ENCODE assay signal across 1 cellular context in genomic region chr1:151905070-151905442, GRCh38.
TF ChIP-seq lines count a peak whose summit lies in the region.

No MANE protein-coding gene starts in this region.

TF ChIP-seq in K562, 482 proteins besides CTCF, POLR2A, EP300 and RAD21 (continued from another document):
- 0 out of 2 replicates have a peak, but pooled peaks have one; percentile 11 for TF ChIP-seq ZNF592 (IDR thresholded peaks at IDR 0.05)
- no peak for TF ChIP-seq TCF7 (IDR thresholded peaks at IDR 0.05; ENCODE audit: borderline replicate concordance)
- no peak for TF ChIP-seq MYBL2 (IDR thresholded peaks at IDR 0.05; ENCODE audit: low read depth)
- TF ChIP-seq MYBL2 (CRISPR knock-in tag; IDR thresholded peaks at IDR 0.05; ENCODE audit: borderline replicate concordance), result no peak
- 0 out of 4 replicates have a peak, but pooled peaks of 1 of the 2 experiments have one; percentile 10 for TF ChIP-seq FOXK2 (conservative IDR thresholded peaks at IDR 0.05 in 1 of 2, IDR thresholded peaks at IDR 0.05 in 1 of 2; ENCODE audit: low read depth in 2 of 2)
- TF ChIP-seq POLR2H (tag; IDR thresholded peaks at IDR 0.05; ENCODE audit: low read depth), result peak; percentile 59; the same call in 1 of the 2 replicates
- 0 out of 2 replicates have a peak, but pooled peaks have one; percentile 47 for TF ChIP-seq ZNF644 (tag; IDR thresholded peaks at IDR 0.05; ENCODE audit: low read depth)
- peak; percentile 13; the same call in 1 of the 2 replicates for TF ChIP-seq EP400 (IDR thresholded peaks at IDR 0.05)
- peak; percentile 39 for TF ChIP-seq POLR2B (IDR thresholded peaks at IDR 0.05; ENCODE audit: low read depth, partially characterized antibody)
- TF ChIP-seq ZNF518B (CRISPR knock-in tag; IDR thresholded peaks at IDR 0.05), result no peak
- no peak for TF ChIP-seq RBFOX2 (IDR thresholded peaks at IDR 0.05; ENCODE audit: low read depth, low read length)
- no peak for TF ChIP-seq ZNF3 (CRISPR knock-in tag; IDR thresholded peaks at IDR 0.05)
- TF ChIP-seq CREB3 (tag; conservative IDR thresholded peaks at IDR 0.05; ENCODE audit: low read depth), result no peak
- TF ChIP-seq TAF1 (IDR thresholded peaks at IDR 0.05; ENCODE audit: control insufficient read depth, extremely low read depth, insufficient read depth, low read length, severe bottlenecking), result peak; percentile 25
- TF ChIP-seq E2F6 (IDR thresholded peaks at IDR 0.05; ENCODE audit: borderline replicate concordance in 1 of 2, extremely low read depth in 1 of 2, insufficient read depth in 1 of 2, insufficient read length in 1 of 2, low read depth in 1 of 2, low read length in 1 of 2, poor library complexity in 1 of 2, severe bottlenecking in 1 of 2), result peak in 1 of 2 experiments; percentile 33
- TF ChIP-seq ZNF212 (CRISPR knock-in tag; IDR thresholded peaks at IDR 0.05), result no peak
- TF ChIP-seq PHF8 (IDR thresholded peaks at IDR 0.05; ENCODE audit: borderline replicate concordance, low read length), result peak; percentile 32; the same call in 1 of the 2 replicates
- TF ChIP-seq ELF4 (CRISPR knock-in tag; IDR thresholded peaks at IDR 0.05), result 0 out of 2 replicates have a peak, but pooled peaks have one; percentile 28
- no peak for TF ChIP-seq ZNF318 (IDR thresholded peaks at IDR 0.05; ENCODE audit: borderline replicate concordance in 1 of 2, low read depth in 1 of 2)
- no peak for TF ChIP-seq ZNF507 (tag; conservative IDR thresholded peaks at IDR 0.05)
TF ChIP-seq in K562: peak in this region for 13.
